In the genomic region with DNA sequence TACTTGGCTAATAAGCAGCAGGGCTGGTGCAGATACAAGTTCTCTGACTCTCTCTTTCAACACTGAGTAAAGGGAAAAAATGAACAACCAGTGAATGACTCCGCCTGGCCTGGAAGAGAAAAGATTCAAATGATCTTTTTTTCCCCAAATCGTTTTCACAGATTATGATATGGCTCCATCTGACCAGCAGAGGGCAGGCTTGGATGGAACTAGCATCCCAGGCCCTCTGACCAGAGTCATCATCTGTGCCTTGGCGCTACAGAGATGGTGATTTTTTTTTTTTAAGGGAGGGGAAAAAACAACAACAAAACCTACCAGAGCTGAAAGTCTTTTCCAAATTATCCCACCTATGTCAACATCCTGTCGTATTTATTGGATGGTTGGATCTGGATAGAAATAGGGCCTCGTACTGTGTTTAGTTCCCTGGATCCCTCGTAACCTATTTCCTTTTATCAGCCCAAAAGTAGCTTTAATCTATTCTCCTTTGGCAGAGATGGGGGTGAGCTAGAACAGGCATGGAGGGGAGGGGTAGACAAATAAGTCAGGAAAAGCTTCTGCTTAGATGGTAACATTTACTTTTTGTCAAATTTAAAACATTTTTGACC, we compare ENCODE assay signal across 9 cellular contexts.
DNase-seq lines count a peak whose midpoint lies in the region; ATAC-seq, FAIRE-seq and TF ChIP-seq lines count a peak whose summit lies in the region.
"Had no signal": no experiment of that assay in that cellular context is flagged by ENCODE, and none has a peak within 500 bp of the region (broad histone marks: within the 10 kb centered on the region; RNA-seq: fewer than 3 reads in every experiment).

No MANE protein-coding gene starts in this region.

- TF ChIP-seq EP300 in K562 (IDR thresholded peaks at IDR 0.05; ENCODE audit: low read length), result no peak

- peak; percentile 80 to 92 (median 82) for TF ChIP-seq CTCF in K562 (IDR thresholded peaks at IDR 0.05 in 2 of 3, conservative IDR thresholded peaks at IDR 0.05 in 1 of 3; ENCODE audit: insufficient read depth in 2 of 3, low read depth in 1 of 3, low read length in 3 of 3)

- no peak overlapping the region for H3K9ac ChIP-seq in K562 (ENCODE audit: insufficient read depth in 1 of 2, low read depth in 2 of 2, low read length in 2 of 2)

- in situ Hi-C loops in KBM-7 (cut with MboI; ENCODE audit: low pct_unique_long_range_greater_than_20kb, low sequenced_read_pairs) (no loop called here), K562 (cut with MboI) (loop anchor here (5.0 to 10.0 kb wide), 3 partner anchors 52 to 555 kb away; no protein-coding TSS in a partner anchor)

- H3K4me3 ChIP-seq in K562, result no peak overlapping the region

- H3K27ac ChIP-seq in K562 (ENCODE audit: extremely low read depth, low read depth, low read length), result no peak overlapping the region
- H3K27ac ChIP-seq: epithelial cell of prostate had no signal

- H3K9me1 ChIP-seq in K562 (ENCODE audit: control insufficient read depth, insufficient read depth, low read length), result no peaks in the 10 kb centered on the region

- no peaks in the 10 kb centered on the region for H3K36me3 ChIP-seq in K562 (ENCODE audit: control insufficient read depth, insufficient read depth, low read length)

- DNase-seq in EL (peak; percentile 61), KBM-7 (peak; percentile 43), SW 1271 (lab: John Stamatoyannopoulos, UW) (peak; percentile 26 to 65), K562 (ENCODE audit: extremely low read depth in 1 of 4, low spot score in 3 of 4) (peak; percentile 72 to 78 (median 76)), iPS-NIHi11 (ENCODE audit: low spot score) (peak; percentile 85)
- DNase-seq in stimulated activated CD4-positive, alpha-beta T cell treated with anti-CD3 and anti-CD28 coated beads, Interleukin-12 subunit alpha, Interleukin-12 subunit beta, amount 100 ng/mL, for 48 hours (ENCODE audit: low read depth in 2 of 3, low spot score in 1 of 3), result peak; percentile 7 to 57 (median 19)

- no peak for TF ChIP-seq POLR2A in K562 (conservative IDR thresholded peaks at IDR 0.05)

- intact Hi-C loops in K562 (cut with micrococcal nuclease), result loop anchor here (1.0 to 5.0 kb wide), 4 partner anchors 49 to 551 kb away; no protein-coding TSS in a partner anchor

- peak; percentile 93 for FAIRE-seq in K562 (lab: Jason Lieb, UNC)

- 23% methylated on average over 6 of the region's 6 CpGs for WGBS in K562 (ENCODE audit: insufficient coverage, low coverage, missing lambda C conversion rate)

- POLR2A ChIA-PET in K562 (lab: Yijun Ruan, JAX), result interaction anchor here (0.7 kb wide), 1 partner anchor 20 kb away, joined by 3 read pairs; no protein-coding TSS in a partner anchor

- no peaks in the 10 kb centered on the region; a peak in 1 of 5 replicates for H3K27me3 ChIP-seq in K562 (ENCODE audit: control insufficient read depth in 2 of 2, insufficient read depth in 2 of 2, low read length in 2 of 2)

- no peak overlapping the region; the same call in 1 of the 2 replicates for H2AFZ ChIP-seq in K562 (ENCODE audit: low read depth, low read length)

- no TSS peak for BruUV-seq in K562 (replicated peaks; lab: Mats Ljungman, UMichigan)

- no peaks in the 10 kb centered on the region for H3K9me3 ChIP-seq in K562 (replicated peaks; ENCODE audit: control insufficient read depth, insufficient read depth, low read depth, low read length)

- no peak overlapping the region for H3K4me2 ChIP-seq in K562 (ENCODE audit: insufficient read depth, low read length)

- H4K20me1 ChIP-seq in K562 (replicated peaks; ENCODE audit: control insufficient read depth, insufficient read depth, low read length), result no peaks in the 10 kb centered on the region

- no peaks in the 10 kb centered on the region for H3K79me2 ChIP-seq in K562 (ENCODE audit: control insufficient read depth, insufficient read depth, low read length)

- peak; percentile 62 for ATAC-seq in GM21526 (IDR thresholded peaks at IDR 0.05; ENCODE audit: low FRiP score, unreplicated experiment)
- peak; percentile 95 for ATAC-seq in K562
- ATAC-seq in HG03457 (IDR thresholded peaks at IDR 0.05; ENCODE audit: unreplicated experiment), result no peak

- CTCF ChIA-PET in K562 (lab: Yijun Ruan, JAX; ENCODE audit: low intra/inter-chr PET ratio), result interaction anchor here (0.6 to 2.2 kb wide), 8 partner anchors 11 to 848 kb away, joined by 3 to 20 read pairs (median 5); no protein-coding TSS in a partner anchor

- peak; percentile 91 to 92 for TF ChIP-seq RAD21 in K562 (CRISPR knock-in tag; conservative IDR thresholded peaks at IDR 0.05 in 1 of 2, IDR thresholded peaks at IDR 0.05 in 1 of 2)

- H3K4me1 ChIP-seq in K562 (replicated peaks in 1 of 2; ENCODE audit: control insufficient read depth in 2 of 2, insufficient read depth in 2 of 2, low read length in 2 of 2), result peaks cover 3 to 4% of the 10 kb centered on the region in 2 experiments; a peak in 4 of 5 replicates

TF ChIP-seq in K562, 482 proteins besides CTCF, POLR2A, EP300 and RAD21 (continues in another document):
- TF ChIP-seq FUS (optimal IDR thresholded peaks at IDR 0.05; ENCODE audit: low read depth, low read length), result no peak
- TF ChIP-seq ZNF146 (CRISPR knock-in tag; IDR thresholded peaks at IDR 0.05; ENCODE audit: unreplicated experiment), result no peak
- TF ChIP-seq, protein P1, sequence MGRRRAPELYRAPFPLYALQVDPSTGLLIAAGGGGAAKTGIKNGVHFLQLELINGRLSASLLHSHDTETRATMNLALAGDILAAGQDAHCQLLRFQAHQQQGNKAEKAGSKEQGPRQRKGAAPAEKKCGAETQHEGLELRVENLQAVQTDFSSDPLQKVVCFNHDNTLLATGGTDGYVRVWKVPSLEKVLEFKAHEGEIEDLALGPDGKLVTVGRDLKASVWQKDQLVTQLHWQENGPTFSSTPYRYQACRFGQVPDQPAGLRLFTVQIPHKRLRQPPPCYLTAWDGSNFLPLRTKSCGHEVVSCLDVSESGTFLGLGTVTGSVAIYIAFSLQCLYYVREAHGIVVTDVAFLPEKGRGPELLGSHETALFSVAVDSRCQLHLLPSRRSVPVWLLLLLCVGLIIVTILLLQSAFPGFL (CRISPR knock-in tag; IDR thresholded peaks at IDR 0.05), result no peak
- no peak for TF ChIP-seq SRSF7 (optimal IDR thresholded peaks at IDR 0.05; ENCODE audit: low read depth, low read length)
- TF ChIP-seq MCM5 (IDR thresholded peaks at IDR 0.05; ENCODE audit: low read depth), result no peak
- TF ChIP-seq ILF3 (IDR thresholded peaks at IDR 0.05; ENCODE audit: borderline replicate concordance), result no peak
- no peak for TF ChIP-seq MITF (IDR thresholded peaks at IDR 0.05)
- no peak for TF ChIP-seq ZNF778 (CRISPR knock-in tag; IDR thresholded peaks at IDR 0.05)
- 0 out of 2 replicates have a peak, but pooled peaks have one; percentile 18 for TF ChIP-seq BMI1 (IDR thresholded peaks at IDR 0.05; ENCODE audit: low read length)
- TF ChIP-seq KLF6 (CRISPR knock-in tag; IDR thresholded peaks at IDR 0.05; ENCODE audit: borderline replicate concordance), result no peak
- TF ChIP-seq HNRNPH1 (optimal IDR thresholded peaks at IDR 0.05; ENCODE audit: low read depth, low read length), result no peak
- no peak for TF ChIP-seq ESRRB (CRISPR knock-in tag; IDR thresholded peaks at IDR 0.05; ENCODE audit: borderline replicate concordance)
- no peak for TF ChIP-seq BHLHE40 (IDR thresholded peaks at IDR 0.05; ENCODE audit: low read length)
- no peak for TF ChIP-seq BCLAF1 (IDR thresholded peaks at IDR 0.05; ENCODE audit: borderline replicate concordance in 1 of 2, control insufficient read depth in 1 of 2, low read depth in 2 of 2, low read length in 1 of 2)
- no peak for TF ChIP-seq BACH1 (tag; IDR thresholded peaks at IDR 0.05)

Comparison
In these comparisons a context has a peak if more than half of its experiments do, and no peak if none do; other contexts are left out.
1. DNase-seq: peak in every context shown above with its lines; median percentile 85 in iPS-NIHi11; 76 in K562; 61 in EL; 46 in SW 1271; 43 in KBM-7; 19 in stimulated activated CD4-positive, alpha-beta T cell treated with anti-CD3 and anti-CD28 coated beads, Interleukin-12 subunit alpha, Interleukin-12 subunit beta, amount 100 ng/mL, for 48 hours.